Comparison of ENCODE assay signal across 1 cellular context in genomic region chr12:34033628-34034296, GRCh38.
TF ChIP-seq lines count a peak whose summit lies in the region.

No MANE protein-coding gene starts in this region.

TF ChIP-seq in K562, 482 proteins besides CTCF, POLR2A, EP300 and RAD21:
- TF ChIP-seq NR1H2 (CRISPR knock-in tag; IDR thresholded peaks at IDR 0.05) (no peak), MAFF (IDR thresholded peaks at IDR 0.05; ENCODE audit: low read length) (peak; percentile 75), ZNF133 (CRISPR knock-in tag; IDR thresholded peaks at IDR 0.05) (no peak), HLTF (IDR thresholded peaks at IDR 0.05) (no peak), TCF7 (IDR thresholded peaks at IDR 0.05; ENCODE audit: borderline replicate concordance) (no peak), ARID4B (CRISPR knock-in tag; IDR thresholded peaks at IDR 0.05) (no peak), ZNF316 (IDR thresholded peaks at IDR 0.05) (0 out of 2 replicates have a peak, but pooled peaks have one; percentile 1), MAFK (IDR thresholded peaks at IDR 0.05; ENCODE audit: low read length) (peak; percentile 82), ARID3A (IDR thresholded peaks at IDR 0.05; ENCODE audit: borderline replicate concordance, low read depth, low read length) (peak; percentile 51; the same call in 1 of the 2 replicates)
